Comparison of ENCODE assay signal across 1 cellular context in genomic region chr14:63475761-63476160, GRCh38.
TF ChIP-seq lines count a peak whose summit lies in the region.

No MANE protein-coding gene starts in this region.

TF ChIP-seq in HCT116, 20 proteins besides CTCF, POLR2A, EP300 and RAD21 (continued from another document):
- TF ChIP-seq REST (IDR thresholded peaks at IDR 0.05; ENCODE audit: low read depth): no peak
